Comparison of ENCODE assay signal across 18 cellular contexts in the genomic region with DNA sequence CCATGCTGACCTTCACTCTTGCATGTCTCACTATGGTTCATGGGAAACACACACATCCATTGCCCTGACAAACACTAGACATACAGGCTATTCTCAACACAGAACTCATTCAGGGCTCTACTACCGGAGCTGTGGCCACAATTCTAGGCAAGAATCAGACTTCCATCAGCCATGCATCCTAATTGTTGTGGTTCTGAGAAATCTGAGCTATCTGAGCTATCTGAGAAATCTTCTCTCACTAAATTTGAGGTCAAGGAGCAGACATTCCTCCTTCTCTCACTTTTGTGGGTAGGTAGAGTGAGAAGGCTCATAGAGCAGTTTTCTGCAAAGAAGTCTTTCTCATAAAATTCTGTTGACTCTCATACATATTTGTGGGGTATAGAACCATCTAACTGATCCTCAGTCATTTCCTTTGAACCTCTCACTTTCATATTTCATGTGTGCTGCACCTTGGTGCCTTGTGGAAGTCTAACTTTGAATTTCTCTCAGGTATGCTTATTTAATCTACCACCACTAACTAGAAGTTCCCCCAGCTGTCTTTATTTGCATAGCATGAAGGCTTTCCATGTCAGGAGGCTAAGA. TPM values are rescaled to one million over a fixed set of nuclear protein-coding genes. Genes with fewer than 3 reads are reported as not detected.
"Had no signal": no experiment of that assay in that cellular context is flagged by ENCODE, and none has a peak within 500 bp of the region (broad histone marks: within the 10 kb centered on the region; RNA-seq: fewer than 3 reads in every experiment).

No MANE protein-coding gene starts in this region.

- H3K36me3 ChIP-seq: cardiac muscle cell, transverse colon had no signal

- H3K27me3 ChIP-seq: cardiac muscle cell had no signal

- H3K4me3 ChIP-seq: cardiac muscle cell, transverse colon had no signal

- DNase-seq: activated naive CD4-positive, alpha-beta T cell; activated naive CD8-positive, alpha-beta T cell treated with anti-CD3 and anti-CD28 coated beads, Interleukin-2, amount 10 ng/mL, durations not matched to agents 7 days and 5 days; activated T-cell treated with anti-CD3 and anti-CD28 coated beads for 4 hours; hippocampal formation; kidney glomerular epithelial cell; nucleus accumbens; right cardiac atrium; small intestine; stimulated activated CD4-positive, alpha-beta T cell treated with anti-CD3 and anti-CD28 coated beads, Interleukin-4, amount 100 ng/mL, for 24 hours; stimulated activated CD8-positive, alpha-beta memory T cell treated with anti-CD3 and anti-CD28 coated beads, Interleukin-4, amount 100 ng/mL, for 48 hours; stimulated activated naive CD8-positive, alpha-beta T cell treated with anti-CD3 and anti-CD28 coated beads, Interleukin-15, Interleukin-2, amounts not matched to agents 100 U/mL and 50 U/mL, for 24 hours; transverse colon had no signal

- H3K27ac ChIP-seq: cardiac muscle cell, transverse colon had no signal

- H3K9me3 ChIP-seq: transverse colon had no signal

- ATAC-seq: activated CD4-positive, CD25-positive, alpha-beta regulatory T cell treated with anti-CD3 and anti-CD28 coated beads, Interleukin-2, amount 50 U/mL, for 24 hours; esophagus mucosa; right cardiac atrium; stimulated activated naive CD8-positive, alpha-beta T cell treated with anti-CD3 and anti-CD28 coated beads, Interleukin-15, Interleukin-2, amounts not matched to agents 100 U/mL and 50 U/mL, for 24 hours had no signal

RNA-seq across cellular contexts. Expression of gene ADGRF1, which starts 43.6 kb away (rescaled TPM):
- total RNA-seq: activated CD8-positive, alpha-beta memory T cell treated with anti-CD3 and anti-CD28 coated beads for 36 hours; activated naive CD8-positive, alpha-beta T cell treated with anti-CD3 and anti-CD28 coated beads, Interleukin-2, amount 10 ng/mL, durations not matched to agents 7 days and 5 days; cardiac muscle cell; liver; mesenteric fat pad; right cardiac atrium had no signal
- polyA plus RNA-seq: cardiac muscle cell, right cardiac atrium had no signal
